In the genomic region with DNA sequence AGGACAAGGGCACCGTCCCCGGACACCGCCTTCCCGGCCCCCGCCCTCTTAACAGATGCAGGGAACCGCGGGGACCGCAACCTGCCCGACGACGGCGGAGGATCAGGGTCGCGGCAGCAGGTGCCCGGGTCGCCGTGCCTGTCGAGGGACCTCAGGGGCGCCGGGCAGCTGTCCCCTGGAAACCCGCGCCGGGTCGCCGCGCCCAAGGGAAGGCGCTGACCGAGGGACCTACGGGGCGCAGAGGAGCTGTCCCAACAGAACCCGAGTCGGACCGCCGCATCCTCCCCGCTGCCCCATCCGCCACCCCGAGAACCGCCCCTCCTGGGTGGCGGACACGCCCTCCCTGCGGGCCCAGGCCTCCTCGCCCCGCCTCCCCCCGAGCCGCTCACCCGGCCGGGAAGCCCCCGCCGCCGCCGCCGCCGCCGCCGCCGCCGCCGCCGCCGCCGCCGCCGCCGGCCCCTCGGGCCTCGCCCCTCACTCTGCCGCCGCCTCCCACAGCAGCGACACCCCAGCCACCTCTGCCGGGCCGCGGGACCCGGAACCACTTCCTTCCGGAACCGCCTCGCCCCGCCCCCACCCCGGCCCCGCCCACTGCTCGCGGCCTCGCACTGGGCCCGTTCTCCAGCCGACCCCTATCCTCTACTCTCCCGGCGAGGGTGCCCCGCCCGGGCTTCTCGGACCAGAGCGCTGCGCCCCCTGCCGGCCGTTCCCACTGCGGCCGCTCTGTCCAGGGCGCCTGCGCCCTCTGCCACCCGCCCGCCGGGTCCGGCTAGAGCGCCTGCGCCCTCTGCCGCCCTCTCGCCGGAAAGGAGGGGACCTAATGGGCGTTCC, we compare ENCODE assay signal across 8 cellular contexts.
DNase-seq lines count a peak whose midpoint lies in the region; ATAC-seq and TF ChIP-seq lines count a peak whose summit lies in the region.

A gene (minus strand): TSS at position 543 of the 831 bp plus-strand sequence. CDS start 20,797 bp downstream, outside the sequence.

- ATAC-seq in HG03175 (IDR thresholded peaks at IDR 0.05; ENCODE audit: unreplicated experiment), result peak; percentile 97
- peak; percentile 93 to 95 for ATAC-seq in activated CD4-positive, CD25-positive, alpha-beta regulatory T cell treated with anti-CD3 and anti-CD28 coated beads, Interleukin-2, amount 50 U/mL, for 24 hours

- peak within 1 kb of the TSS; percentile 67 for H3K4me3 ChIP-seq in AG10803 (ENCODE audit: low read length)

- DNase-seq in AG10803 (ENCODE audit: low read depth) (peak; percentile 82), NCI-H226 (peak; percentile 77), cerebellar cortex (ENCODE audit: low spot score) (peak; percentile 81), kidney glomerular epithelial cell (lab: John Stamatoyannopoulos, UW) (peak; percentile 77)
- peak; percentile 66 to 76 for DNase-seq in stimulated activated CD4-positive, alpha-beta T cell treated with anti-CD3 and anti-CD28 coated beads, Interleukin-1b, Interleukin-23, amount 100 ng/mL, for 1 hour (ENCODE audit: low read depth in 2 of 2)

- in situ Hi-C loops in GM18951 (cut with MboI; ENCODE audit: low sequenced_read_pairs, unreplicated experiment), result no loop called here

- peak; percentile 44 for TF ChIP-seq CTCF in AG10803 (conservative IDR thresholded peaks at IDR 0.05; ENCODE audit: low read length)

- TF ChIP-seq POLR2A in GM18951 (IDR thresholded peaks at IDR 0.05; ENCODE audit: extremely low read depth, insufficient read depth, insufficient read length), result peak; percentile 37

Comparison
In these comparisons a context has a peak if more than half of its experiments do, and no peak if none do; other contexts are left out.
1. Peak in every context shown above with its lines: DNase-seq, ATAC-seq and H3K4me3 ChIP-seq.